In genomic region chr4:77819409-77819835, GRCh38 we compare ENCODE assay signal across 1 cellular context.
TF ChIP-seq lines count a peak whose summit lies in the region.

No MANE protein-coding gene starts in this region.

TF ChIP-seq in HepG2, 621 proteins besides CTCF, POLR2A, EP300 and RAD21 (continued from another document):
- TF ChIP-seq FUBP1 (CRISPR knock-in tag; IDR thresholded peaks at IDR 0.05; ENCODE audit: borderline replicate concordance) (no peak), ZFP36L2 (CRISPR knock-in tag; IDR thresholded peaks at IDR 0.05) (no peak), ZSCAN12 (CRISPR knock-in tag; IDR thresholded peaks at IDR 0.05) (no peak), HOXA3 (CRISPR knock-in tag; IDR thresholded peaks at IDR 0.05) (no peak), KLF15 (CRISPR knock-in tag; IDR thresholded peaks at IDR 0.05; ENCODE audit: borderline replicate concordance) (no peak), POLR2AphosphoS5 (IDR thresholded peaks at IDR 0.05; ENCODE audit: low read depth, low read length) (no peak), ZBTB4 (CRISPR knock-in tag; IDR thresholded peaks at IDR 0.05; ENCODE audit: borderline replicate concordance) (no peak), ZSCAN9 (CRISPR knock-in tag; IDR thresholded peaks at IDR 0.05; ENCODE audit: borderline replicate concordance) (no peak), THRA (CRISPR knock-in tag; IDR thresholded peaks at IDR 0.05; ENCODE audit: borderline replicate concordance) (no peak), ZNF234 (CRISPR knock-in tag; conservative IDR thresholded peaks at IDR 0.05) (no peak), NAIF1 (CRISPR knock-in tag; IDR thresholded peaks at IDR 0.05; ENCODE audit: borderline replicate concordance) (peak; percentile 9; the same call in 1 of the 2 replicates), ZC3H13 (CRISPR knock-in tag; IDR thresholded peaks at IDR 0.05) (peak; percentile 62; the same call in 1 of the 2 replicates), ZNF775 (CRISPR knock-in tag; IDR thresholded peaks at IDR 0.05; ENCODE audit: borderline replicate concordance) (no peak), ZSCAN25 (CRISPR knock-in tag; IDR thresholded peaks at IDR 0.05) (no peak), PHF21A (CRISPR knock-in tag; IDR thresholded peaks at IDR 0.05) (no peak), MXD1 (CRISPR knock-in tag; IDR thresholded peaks at IDR 0.05) (no peak), ZNF660 (CRISPR knock-in tag; IDR thresholded peaks at IDR 0.05; ENCODE audit: borderline replicate concordance, low read depth) (no peak), ZNF546 (CRISPR knock-in tag; conservative IDR thresholded peaks at IDR 0.05) (no peak), PATZ1 (CRISPR knock-in tag; IDR thresholded peaks at IDR 0.05) (no peak), MAZ (IDR thresholded peaks at IDR 0.05; ENCODE audit: borderline replicate concordance, low read depth, low read length) (no peak), MAZ (CRISPR knock-in tag; IDR thresholded peaks at IDR 0.05; ENCODE audit: low read depth) (no peak), CCDC6 (CRISPR knock-in tag; IDR thresholded peaks at IDR 0.05) (0 out of 2 replicates have a peak, but pooled peaks have one; percentile 16), NFRKB (IDR thresholded peaks at IDR 0.05) (no peak), NFKBIZ (CRISPR knock-in tag; IDR thresholded peaks at IDR 0.05) (no peak), ZNF83 (CRISPR knock-in tag; IDR thresholded peaks at IDR 0.05; ENCODE audit: borderline replicate concordance) (no peak)
TF ChIP-seq in HepG2: peak in this region for 4.
